ENCODE assay signal across 10 cellular contexts in the genomic region with DNA sequence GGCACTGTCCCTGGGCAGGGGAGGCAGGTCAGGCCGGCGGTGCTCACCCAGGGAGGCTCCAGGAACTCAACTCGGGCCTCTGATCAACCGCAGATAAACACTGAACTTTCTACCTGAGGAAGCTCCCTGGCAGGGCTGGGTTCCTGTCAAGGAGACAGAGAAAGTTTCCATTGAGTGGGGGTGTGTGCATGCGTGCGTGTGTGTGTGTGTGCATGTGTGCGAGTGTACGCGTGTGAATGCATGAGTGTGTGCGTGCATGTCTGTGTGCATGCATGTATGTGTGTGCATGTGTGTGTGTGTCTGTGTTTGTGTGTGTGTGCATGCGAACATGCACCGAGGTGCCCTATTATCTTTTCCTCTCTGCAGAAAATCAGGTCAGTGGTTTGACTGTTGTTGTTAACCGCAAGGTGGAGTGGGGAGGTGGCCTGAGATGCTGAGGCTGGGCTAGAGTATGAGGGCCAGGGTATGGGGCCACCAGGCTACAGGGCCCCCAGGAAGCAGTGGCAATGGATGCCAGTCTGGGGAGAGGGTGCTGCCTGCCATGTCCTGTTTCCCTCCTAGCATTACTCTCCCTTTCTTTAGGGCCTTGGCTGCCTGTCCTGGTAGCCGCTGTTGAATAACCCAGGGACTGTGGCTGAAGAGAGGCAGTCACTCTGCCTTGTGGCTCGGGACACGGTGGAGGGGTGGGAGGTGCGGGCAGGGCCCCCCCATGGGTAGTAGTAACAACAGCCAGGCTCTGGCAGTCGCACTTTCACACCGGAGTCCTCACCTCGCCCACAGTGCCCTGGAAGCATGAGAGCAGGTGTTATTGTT. TPM values are rescaled to one million over a fixed set of nuclear protein-coding genes. Genes with fewer than 3 reads are reported as not detected.
A peak's percentile ranks its signal among the peaks of the same experiment; 100 is the strongest.
DNase-seq lines count a peak whose midpoint lies in the region; ATAC-seq, FAIRE-seq and TF ChIP-seq lines count a peak whose summit lies in the region.
"Had no signal": no experiment of that assay in that cellular context is flagged by ENCODE, and none has a peak within 500 bp of the region (broad histone marks: within the 10 kb centered on the region; RNA-seq: fewer than 3 reads in every experiment).

No MANE protein-coding gene starts in this region.

- CTCF ChIA-PET in RWPE1 (lab: Yijun Ruan, JAX) (interaction anchor here (0.5 to 2.1 kb wide), 2 partner anchors 19 to 762 kb away, joined by 3 to 6 read pairs; no protein-coding TSS in a partner anchor), HepG2 (lab: Yijun Ruan, JAX; ENCODE audit: low intra/inter-chr PET ratio, low total read pairs) (no interaction called here), PC-9 (lab: Charles Lee) (no interaction called here)

- BruUV-seq in HepG2 (replicated peaks; lab: Mats Ljungman, UMichigan) (no TSS peak), PC-9 (replicated peaks; lab: Mats Ljungman, UMichigan) (no TSS peak)

- DNase-seq in RWPE1 (ENCODE audit: low spot score) (no peak), HepG2 (ENCODE audit: low spot score) (peak; percentile 56), ureter (ENCODE audit: low spot score) (no peak), globus pallidus (ENCODE audit: low spot score) (no peak), foreskin keratinocyte (no peak), PC-9 (no peak)
- peak; percentile 87 for DNase-seq in activated effector memory CD4-positive, alpha-beta T cell treated with anti-CD3 and anti-CD28 coated beads, Interleukin-2, amount 50 U/mL, for 16 hours
- DNase-seq in stimulated activated effector memory CD8-positive, alpha-beta T cell treated with anti-CD3 and anti-CD28 coated beads, Interleukin-12 subunit alpha, Interleukin-12 subunit beta, amount 100 ng/mL, for 72 hours (ENCODE audit: low spot score in 2 of 2) = peak; percentile 43 to 76

- H3K4me2 ChIP-seq in HepG2 (ENCODE audit: low read depth, low read length) (peak overlapping the region; percentile 40), PC-9 (no peak overlapping the region)

- in situ Hi-C loops in HepG2 (cut with HindIII; ENCODE audit: extremely low pct_ligation_motif_present, low pct_unique_long_range_greater_than_20kb) = no loop called here

- H3K9me3 ChIP-seq in HepG2 (ENCODE audit: low read length) (no peaks in the 10 kb centered on the region), PC-9 (ENCODE audit: insufficient read depth, low read depth) (no peaks in the 10 kb centered on the region)

- no peaks in the 10 kb centered on the region for H4K20me1 ChIP-seq in HepG2 (ENCODE audit: insufficient read depth, low read length)
- H4K20me1 ChIP-seq in PC-9 (ENCODE audit: insufficient read depth) = no peaks in the 10 kb centered on the region

- POLR2A ChIA-PET in RWPE1 (lab: Yijun Ruan, JAX; ENCODE audit: low non-redundant PET) (no interaction called here), HepG2 (lab: Yijun Ruan, JAX) (interaction anchor here (2.1 to 11.0 kb wide), 3 partner anchors 7 to 19 kb away, joined by 8 to 116 read pairs (median 106); no protein-coding TSS in a partner anchor), PC-9 (lab: Charles Lee; ENCODE audit: unreplicated experiment) (interaction anchor here (0.6 kb wide), 1 partner anchor 174 kb away, joined by 5 read pairs; no protein-coding TSS in a partner anchor)

- H3K9ac ChIP-seq in HepG2 (ENCODE audit: insufficient read depth, low read depth, low read length) = no peak overlapping the region

- H3K4me1 Mint-ChIP-seq in stimulated activated effector memory CD8-positive, alpha-beta T cell treated with anti-CD3 and anti-CD28 coated beads, Interleukin-12 subunit alpha, Interleukin-12 subunit beta, amount 100 ng/mL, for 72 hours = peaks cover 77% of the 10 kb centered on the region

- no peaks in the 10 kb centered on the region for H3F3A ChIP-seq in PC-9 (ENCODE audit: insufficient read depth, low read depth)

- no peak for TF ChIP-seq POLR2A in HepG2 (IDR thresholded peaks at IDR 0.05; ENCODE audit: insufficient read depth in 1 of 2, low read depth in 2 of 2, low read length in 2 of 2)

- H3K36me3 ChIP-seq in HepG2 (replicated peaks in 1 of 2; ENCODE audit: control insufficient read depth in 1 of 2, insufficient read depth in 2 of 2, low read length in 2 of 2) = no peaks in the 10 kb centered on the region
- H3K36me3 ChIP-seq in PC-9 (ENCODE audit: low read depth) = no peaks in the 10 kb centered on the region

- ATAC-seq in HepG2 (peak; percentile 45), foreskin keratinocyte (no peak)
- peak; percentile 57 for ATAC-seq in stimulated activated effector memory CD8-positive, alpha-beta T cell treated with anti-CD3 and anti-CD28 coated beads, Interleukin-12 subunit alpha, Interleukin-12 subunit beta, amount 100 ng/mL, for 72 hours

- peak; percentile 81 for FAIRE-seq in HepG2 (lab: Jason Lieb, UNC)

- H3K79me2 ChIP-seq in HepG2 (ENCODE audit: insufficient read depth, low read length) = no peaks in the 10 kb centered on the region
- H3K79me2 ChIP-seq in PC-9 (ENCODE audit: low read depth) = no peaks in the 10 kb centered on the region

- H3K27me3 ChIP-seq in HepG2 (ENCODE audit: control insufficient read depth in 1 of 2, insufficient read depth in 2 of 2, low read length in 2 of 2) (no peaks in the 10 kb centered on the region), foreskin keratinocyte (no peaks in the 10 kb centered on the region), PC-9 (ENCODE audit: insufficient read depth, low read depth) (no peaks in the 10 kb centered on the region)

- no peaks in the 10 kb centered on the region for H3K9me2 ChIP-seq in PC-9 (ENCODE audit: insufficient read depth)

- H3K9me3 Mint-ChIP-seq in stimulated activated effector memory CD8-positive, alpha-beta T cell treated with anti-CD3 and anti-CD28 coated beads, Interleukin-12 subunit alpha, Interleukin-12 subunit beta, amount 100 ng/mL, for 72 hours = no peaks in the 10 kb centered on the region

- peak overlapping the region; percentile 99 for H3K27ac Mint-ChIP-seq in stimulated activated effector memory CD8-positive, alpha-beta T cell treated with anti-CD3 and anti-CD28 coated beads, Interleukin-12 subunit alpha, Interleukin-12 subunit beta, amount 100 ng/mL, for 72 hours

- H2AFZ ChIP-seq in HepG2 (ENCODE audit: low read length) (no peak overlapping the region), PC-9 (no peak overlapping the region)

- H3K4me1 ChIP-seq in HepG2 (ENCODE audit: insufficient read depth, low read length) = peaks cover 75% of the 10 kb centered on the region
- H3K4me1 ChIP-seq in foreskin keratinocyte = peaks cover 40% of the 10 kb centered on the region
- no peaks in the 10 kb centered on the region for H3K4me1 ChIP-seq in PC-9 (replicated peaks; ENCODE audit: insufficient read depth)

- H3K36me3 Mint-ChIP-seq in stimulated activated effector memory CD8-positive, alpha-beta T cell treated with anti-CD3 and anti-CD28 coated beads, Interleukin-12 subunit alpha, Interleukin-12 subunit beta, amount 100 ng/mL, for 72 hours = peaks cover 49% of the 10 kb centered on the region

- WGBS in HepG2 (ENCODE audit: low lambda C conversion rate) = 64% methylated on average over 20 of the region's 20 CpGs

- TF ChIP-seq EP300 in HepG2 (IDR thresholded peaks at IDR 0.05; ENCODE audit: low read depth in 2 of 2, low read length in 2 of 2) = peak in 1 of 2 experiments; percentile 31; a peak in 1 of 4 replicates
- TF ChIP-seq EP300 in HepG2 (CRISPR knock-in tag; IDR thresholded peaks at IDR 0.05; ENCODE audit: borderline replicate concordance) = no peak

- TF ChIP-seq RAD21 in HepG2 (CRISPR knock-in tag; IDR thresholded peaks at IDR 0.05) = no peak

- TF ChIP-seq CTCF in RWPE1 (conservative IDR thresholded peaks at IDR 0.05; ENCODE audit: low read depth) (no peak), HepG2 (CRISPR knock-in tag; IDR thresholded peaks at IDR 0.05) (no peak), foreskin keratinocyte (conservative IDR thresholded peaks at IDR 0.05) (no peak), PC-9 (conservative IDR thresholded peaks at IDR 0.05) (no peak)

- intact Hi-C loops in HepG2 (cut with micrococcal nuclease; ENCODE audit: unreplicated experiment) = no loop called here
- intact Hi-C loops in PC-9 (cut with micrococcal nuclease; ENCODE audit: unreplicated experiment) = no loop called here

- H3K27ac ChIP-seq in RWPE1 (peak overlapping the region; percentile 96), HepG2 (ENCODE audit: extremely low read length, insufficient read depth, low read length) (no peak overlapping the region), foreskin keratinocyte (no peak overlapping the region), PC-9 (no peak overlapping the region)

- peak overlapping the region; percentile 83 for H3K4me3 Mint-ChIP-seq in stimulated activated effector memory CD8-positive, alpha-beta T cell treated with anti-CD3 and anti-CD28 coated beads, Interleukin-12 subunit alpha, Interleukin-12 subunit beta, amount 100 ng/mL, for 72 hours

- H3K4me3 ChIP-seq in HepG2 (replicated peaks in 1 of 3; ENCODE audit: insufficient read depth in 1 of 3, low read depth in 2 of 3, low read length in 3 of 3) = no peak overlapping the region
- H3K4me3 ChIP-seq in PC-9 = no peak overlapping the region

RNA-seq across cellular contexts. Expression of a gene that starts 24.0 kb away (rescaled TPM):
- 0.04 TPM in 1 of 2 replicates, not detected in the other for total RNA-seq in HepG2 (2016; rRNA removed; fragmentation: Illumina TruSeq; extraction: Trizol)
- total RNA-seq in HepG2 (2016; cell fraction: cytosol; rRNA removed; fragmentation: Illumina TruSeq; extraction: Trizol; ENCODE audit: low read depth) = not detected in 2 replicates
- total RNA-seq in HepG2 (2016; cell fraction: insoluble cytoplasmic fraction; rRNA removed; fragmentation: Illumina TruSeq; extraction: Trizol) = 0.09 TPM in 1 of 2 replicates, not detected in the other
- total RNA-seq in HepG2 (2016; cell fraction: membrane; rRNA removed; fragmentation: Illumina TruSeq; extraction: Trizol) = not detected in 2 replicates
- total RNA-seq in HepG2 (2016; cell fraction: nucleus; rRNA removed; fragmentation: Illumina TruSeq; extraction: Trizol) = not detected in 2 replicates
- polyA plus RNA-seq in HepG2 (2011; rRNA removed) = 0.53 and 0.55 TPM in 2 replicates
- polyA plus RNA-seq in HepG2 (2011; cell fraction: cytosol; rRNA removed) = 0.59 and 0.70 TPM in 2 replicates
- 0.31 and 1.1 TPM in 2 replicates for polyA plus RNA-seq in HepG2 (2011; cell fraction: nucleus; rRNA removed)
- 1.1 and 1.5 TPM in 2 replicates for polyA plus RNA-seq in HepG2 (2012)
- polyA plus RNA-seq in HepG2 (2016; cell fraction: cytosol; fragmentation: Illumina TruSeq; extraction: Trizol; ENCODE audit: low read depth) = not detected in 2 replicates
- not detected in 2 replicates for polyA plus RNA-seq in HepG2 (2016; cell fraction: insoluble cytoplasmic fraction; fragmentation: Illumina TruSeq; extraction: Trizol; ENCODE audit: low read depth)
- polyA plus RNA-seq in HepG2 (2016; cell fraction: membrane; fragmentation: Illumina TruSeq; extraction: Trizol; ENCODE audit: low read depth) = not detected in 2 replicates
- polyA plus RNA-seq in HepG2 (2016; cell fraction: nucleus; fragmentation: Illumina TruSeq; extraction: Trizol; ENCODE audit: insufficient read depth, low read depth) = not detected in 2 replicates
- 1.4 and 3.5 TPM in 2 replicates for polyA minus RNA-seq in HepG2 (2011; rRNA and poly(A)+ RNA removed; ENCODE audit: low replicate concordance)
- polyA minus RNA-seq in HepG2 (2011; cell fraction: cytosol; rRNA and poly(A)+ RNA removed) = 0.40 TPM in 1 of 2 replicates, not detected in the other
- polyA minus RNA-seq in HepG2 (2011; cell fraction: nucleus; rRNA and poly(A)+ RNA removed) = 0.37 TPM in 1 of 2 replicates, not detected in the other
- total RNA-seq in ureter = 0.57 TPM
- total RNA-seq in foreskin keratinocyte = not detected in 2 replicates
- polyA plus RNA-seq in foreskin keratinocyte = not detected in 2 replicates
- not detected in 2 replicates for total RNA-seq in PC-9 (2021)
- total RNA-seq: M059J, renal cortical epithelial cell had no signal

RNA-seq across cellular contexts. Expression of a gene that starts 39.8 kb away (rescaled TPM):
- 0.58 TPM in 2 replicates for total RNA-seq in HepG2 (2016; rRNA removed; fragmentation: Illumina TruSeq; extraction: Trizol)
- 0.18 and 0.20 TPM in 2 replicates for total RNA-seq in HepG2 (2016; cell fraction: cytosol; rRNA removed; fragmentation: Illumina TruSeq; extraction: Trizol; ENCODE audit: low read depth)
- 0.32 and 0.51 TPM in 2 replicates for total RNA-seq in HepG2 (2016; cell fraction: insoluble cytoplasmic fraction; rRNA removed; fragmentation: Illumina TruSeq; extraction: Trizol)
- total RNA-seq in HepG2 (2016; cell fraction: membrane; rRNA removed; fragmentation: Illumina TruSeq; extraction: Trizol) = 0.31 and 0.38 TPM in 2 replicates
- 0.37 and 1.3 TPM in 2 replicates for total RNA-seq in HepG2 (2016; cell fraction: nucleus; rRNA removed; fragmentation: Illumina TruSeq; extraction: Trizol)
- polyA plus RNA-seq in HepG2 (2011; rRNA removed) = 1.7 and 2.1 TPM in 2 replicates
- 0.69 and 1.3 TPM in 2 replicates for polyA plus RNA-seq in HepG2 (2011; cell fraction: cytosol; rRNA removed)
- polyA plus RNA-seq in HepG2 (2011; cell fraction: nucleus; rRNA removed) = 7.1 and 10.8 TPM in 2 replicates
- polyA plus RNA-seq in HepG2 (2012) = 0.37 and 0.42 TPM in 2 replicates
- 0.20 and 0.22 TPM in 2 replicates for polyA plus RNA-seq in HepG2 (2016; cell fraction: cytosol; fragmentation: Illumina TruSeq; extraction: Trizol; ENCODE audit: low read depth)
- 1.3 and 2.3 TPM in 2 replicates for polyA plus RNA-seq in HepG2 (2016; cell fraction: insoluble cytoplasmic fraction; fragmentation: Illumina TruSeq; extraction: Trizol; ENCODE audit: low read depth)
- 0.34 and 0.72 TPM in 2 replicates for polyA plus RNA-seq in HepG2 (2016; cell fraction: membrane; fragmentation: Illumina TruSeq; extraction: Trizol; ENCODE audit: low read depth)
- polyA plus RNA-seq in HepG2 (2016; cell fraction: nucleus; fragmentation: Illumina TruSeq; extraction: Trizol; ENCODE audit: insufficient read depth, low read depth) = 4.4 and 6.8 TPM in 2 replicates
- 7.4 and 24.1 TPM in 2 replicates for polyA minus RNA-seq in HepG2 (2011; rRNA and poly(A)+ RNA removed; ENCODE audit: low replicate concordance)
- 2.6 and 3.7 TPM in 2 replicates for polyA minus RNA-seq in HepG2 (2011; cell fraction: cytosol; rRNA and poly(A)+ RNA removed)
- 4.0 and 6.1 TPM in 2 replicates for polyA minus RNA-seq in HepG2 (2011; cell fraction: nucleus; rRNA and poly(A)+ RNA removed)
- total RNA-seq in ureter = 53.1 TPM
- total RNA-seq in foreskin keratinocyte = 285 and 352 TPM in 2 replicates
- polyA plus RNA-seq in foreskin keratinocyte = 271 and 305 TPM in 2 replicates
- total RNA-seq in PC-9 (2021) = 17.4 and 23.5 TPM in 2 replicates
- total RNA-seq: M059J had no signal

Comparison
In these comparisons a context has a peak if more than half of its experiments do, and no peak if none do; other contexts are left out.
1. DNase-seq: peak in activated effector memory CD4-positive, alpha-beta T cell treated with anti-CD3 and anti-CD28 coated beads, Interleukin-2, amount 50 U/mL, for 16 hours (single experiment), HepG2 (single experiment) and stimulated activated effector memory CD8-positive, alpha-beta T cell treated with anti-CD3 and anti-CD28 coated beads, Interleukin-12 subunit alpha, Interleukin-12 subunit beta, amount 100 ng/mL, for 72 hours (2 of 2); none in RWPE1 (single experiment), ureter (single experiment), globus pallidus (single experiment), foreskin keratinocyte (0 of 2) and PC-9 (0 of 2).